In the genomic region with DNA sequence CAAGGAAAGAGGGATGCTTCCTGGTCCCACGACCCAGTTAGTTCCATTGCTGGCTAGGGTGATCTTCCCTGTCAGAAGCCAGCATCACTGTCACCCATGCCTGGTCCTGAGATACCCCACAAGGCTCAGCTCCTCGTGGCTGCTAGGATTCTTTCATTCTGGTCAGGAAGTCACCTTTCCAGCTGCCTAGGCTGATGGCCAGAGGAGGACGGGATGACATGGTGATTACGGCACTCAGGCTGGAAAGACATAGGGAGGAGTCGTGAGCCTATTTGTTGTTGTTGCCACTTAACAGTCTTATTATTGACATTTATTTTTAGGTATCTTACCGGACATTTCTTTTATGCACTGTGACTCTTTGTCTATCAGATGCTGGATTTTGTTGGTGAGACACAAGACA, we compare ENCODE assay signal across 1 cellular context.
TF ChIP-seq lines count a peak whose summit lies in the region.

No MANE protein-coding gene starts in this region.

TF ChIP-seq in GM23338, 12 proteins besides CTCF, POLR2A, EP300 and RAD21:
- TF ChIP-seq CREB1 (CRISPR knock-in tag; IDR thresholded peaks at IDR 0.05; ENCODE audit: low read depth) (no peak), EZH2 (IDR thresholded peaks at IDR 0.05; ENCODE audit: low read depth, unreplicated experiment) (no peak), JUNB (IDR thresholded peaks at IDR 0.05; ENCODE audit: unreplicated experiment) (no peak), NANOG (IDR thresholded peaks at IDR 0.05; ENCODE audit: borderline replicate concordance) (no peak), STAT1 (IDR thresholded peaks at IDR 0.05; ENCODE audit: unreplicated experiment) (no peak)
- TF ChIP-seq, protein P1, sequence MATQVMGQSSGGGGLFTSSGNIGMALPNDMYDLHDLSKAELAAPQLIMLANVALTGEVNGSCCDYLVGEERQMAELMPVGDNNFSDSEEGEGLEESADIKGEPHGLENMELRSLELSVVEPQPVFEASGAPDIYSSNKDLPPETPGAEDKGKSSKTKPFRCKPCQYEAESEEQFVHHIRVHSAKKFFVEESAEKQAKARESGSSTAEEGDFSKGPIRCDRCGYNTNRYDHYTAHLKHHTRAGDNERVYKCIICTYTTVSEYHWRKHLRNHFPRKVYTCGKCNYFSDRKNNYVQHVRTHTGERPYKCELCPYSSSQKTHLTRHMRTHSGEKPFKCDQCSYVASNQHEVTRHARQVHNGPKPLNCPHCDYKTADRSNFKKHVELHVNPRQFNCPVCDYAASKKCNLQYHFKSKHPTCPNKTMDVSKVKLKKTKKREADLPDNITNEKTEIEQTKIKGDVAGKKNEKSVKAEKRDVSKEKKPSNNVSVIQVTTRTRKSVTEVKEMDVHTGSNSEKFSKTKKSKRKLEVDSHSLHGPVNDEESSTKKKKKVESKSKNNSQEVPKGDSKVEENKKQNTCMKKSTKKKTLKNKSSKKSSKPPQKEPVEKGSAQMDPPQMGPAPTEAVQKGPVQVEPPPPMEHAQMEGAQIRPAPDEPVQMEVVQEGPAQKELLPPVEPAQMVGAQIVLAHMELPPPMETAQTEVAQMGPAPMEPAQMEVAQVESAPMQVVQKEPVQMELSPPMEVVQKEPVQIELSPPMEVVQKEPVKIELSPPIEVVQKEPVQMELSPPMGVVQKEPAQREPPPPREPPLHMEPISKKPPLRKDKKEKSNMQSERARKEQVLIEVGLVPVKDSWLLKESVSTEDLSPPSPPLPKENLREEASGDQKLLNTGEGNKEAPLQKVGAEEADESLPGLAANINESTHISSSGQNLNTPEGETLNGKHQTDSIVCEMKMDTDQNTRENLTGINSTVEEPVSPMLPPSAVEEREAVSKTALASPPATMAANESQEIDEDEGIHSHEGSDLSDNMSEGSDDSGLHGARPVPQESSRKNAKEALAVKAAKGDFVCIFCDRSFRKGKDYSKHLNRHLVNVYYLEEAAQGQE (IDR thresholded peaks at IDR 0.05; ENCODE audit: unreplicated experiment): no peak
TF ChIP-seq in GM23338: peak in this region for 0.
